Comparison of ENCODE assay signal across 2 cellular contexts in genomic region chr2:130120924-130121323, GRCh38. TPM values are rescaled to one million over a fixed set of nuclear protein-coding genes. Genes with fewer than 3 reads are reported as not detected.
"Had no signal": no experiment of that assay in that cellular context is flagged by ENCODE, and none has a peak within 500 bp of the region (broad histone marks: within the 10 kb centered on the region; RNA-seq: fewer than 3 reads in every experiment).

No MANE protein-coding gene starts in this region.

RNA-seq across cellular contexts. Expression of gene POTEF, which starts 8.1 kb away (rescaled TPM):
- total RNA-seq: GM23248, HFFc6 had no signal
- polyA plus RNA-seq: GM23248 had no signal
